13 cellular contexts compared by ENCODE assay signal in genomic region chr5:1931590-1932138, GRCh38. TPM values are rescaled to one million over a fixed set of nuclear protein-coding genes. Genes with fewer than 3 reads are reported as not detected.
DNase-seq lines count a peak whose midpoint lies in the region; ATAC-seq, FAIRE-seq and TF ChIP-seq lines count a peak whose summit lies in the region.
"Had no signal": no experiment of that assay in that cellular context is flagged by ENCODE, and none has a peak within 500 bp of the region (broad histone marks: within the 10 kb centered on the region; RNA-seq: fewer than 3 reads in every experiment).

No MANE protein-coding gene starts in this region.

- H3K9me3 ChIP-seq in ES-I3 (ENCODE audit: control insufficient read depth, insufficient read depth, low read length) (no peaks in the 10 kb centered on the region), colonic mucosa (no peaks in the 10 kb centered on the region), kidney (ENCODE audit: control insufficient read depth in 1 of 2, low read length in 2 of 2) (peaks cover 2 to 4% of the 10 kb centered on the region in 2 donors)

- DNase-seq in colonic mucosa (no peak), kidney (peak; percentile 81), HEK293T (ENCODE audit: extremely low spot score) (no peak), NCI-H524 treated with DMSO at 0.1 percent for 48 hours (lab: John Stamatoyannopoulos, UW) (no peak)
- DNase-seq in stimulated activated naive CD4-positive, alpha-beta T cell treated with Interleukin-2 at 50 U/mL for 16 hours (lab: John Stamatoyannopoulos, UW): no peak
- DNase-seq: erythroblast, HFFc6, IMR-90, WERI-Rb-1 had no signal

- H3K36me3 ChIP-seq in ES-I3 (ENCODE audit: insufficient read depth, low read length) (no peaks in the 10 kb centered on the region), colonic mucosa (no peaks in the 10 kb centered on the region), kidney (ENCODE audit: control insufficient read depth in 1 of 2, insufficient read depth in 2 of 2, low read length in 2 of 2) (no peaks in the 10 kb centered on the region), rectal smooth muscle tissue (ENCODE audit: control insufficient read depth, insufficient read depth, low read length) (no peaks in the 10 kb centered on the region)
- H3K36me3 ChIP-seq: WERI-Rb-1 had no signal

- H3K27me3 ChIP-seq in colonic mucosa (peaks cover 17% of the 10 kb centered on the region), rectal smooth muscle tissue (ENCODE audit: control insufficient read depth, insufficient read depth, low read length) (no peaks in the 10 kb centered on the region)

- no peak overlapping the region for H3K27ac ChIP-seq in colonic mucosa
- H3K27ac ChIP-seq in kidney (ENCODE audit: low read depth in 2 of 2, low read length in 2 of 2): no peak overlapping the region
- H3K27ac ChIP-seq in rectal smooth muscle tissue (ENCODE audit: low read depth, low read length): peak overlapping the region; percentile 78
- H3K27ac ChIP-seq: WERI-Rb-1 had no signal

- no peak for TF ChIP-seq CTCF in colonic mucosa (IDR thresholded peaks at IDR 0.05)
- no peak for TF ChIP-seq CTCF in kidney (IDR thresholded peaks at IDR 0.05; ENCODE audit: borderline replicate concordance, extremely low read depth, insufficient read depth)

- intact Hi-C loops in colonic mucosa (cut with DNase I) (no loop called here), kidney (cut with DNase I) (no loop called here)

- no peak for ATAC-seq in HG02938 (IDR thresholded peaks at IDR 0.05; ENCODE audit: unreplicated experiment)

- POLR2A ChIA-PET in HEK293T (lab: Yijun Ruan, JAX): no interaction called here

- CTCF ChIA-PET in HEK293T (lab: Yijun Ruan, JAX): no interaction called here

- H3K4me3 ChIP-seq in colonic mucosa: peak overlapping the region; percentile 22
- H3K4me3 ChIP-seq in kidney (ENCODE audit: low read length in 2 of 2): peak overlapping the region in 1 of 2 donors; percentile 25
- peak overlapping the region; percentile 66 for H3K4me3 ChIP-seq in rectal smooth muscle tissue (ENCODE audit: low read length)

- peaks cover 8% of the 10 kb centered on the region for H3K4me1 ChIP-seq in ES-I3 (ENCODE audit: insufficient read depth, low read length)
- no peaks in the 10 kb centered on the region for H3K4me1 ChIP-seq in colonic mucosa
- H3K4me1 ChIP-seq in kidney (ENCODE audit: control insufficient read depth in 1 of 2, insufficient read depth in 1 of 2, low read depth in 1 of 2, low read length in 2 of 2): no peaks in the 10 kb centered on the region
- H3K4me1 ChIP-seq in rectal smooth muscle tissue (ENCODE audit: control insufficient read depth, insufficient read depth, low read length): no peaks in the 10 kb centered on the region

- H3K9ac ChIP-seq in ES-I3 (ENCODE audit: low read depth, low read length): peak overlapping the region; percentile 69
- peak overlapping the region in 1 of 2 donors; percentile 24 for H3K9ac ChIP-seq in colonic mucosa (ENCODE audit: low read depth in 2 of 2, low read length in 2 of 2)
- H3K9ac ChIP-seq in kidney (ENCODE audit: low read length in 2 of 2): no peak overlapping the region
- H3K9ac ChIP-seq in rectal smooth muscle tissue (ENCODE audit: low read length): no peak overlapping the region

- FAIRE-seq in kidney (lab: Jason Lieb, UNC): no peak

TF ChIP-seq in HEK293T, 16 proteins besides CTCF, POLR2A, EP300 and RAD21:
- TF ChIP-seq HDGF (IDR thresholded peaks at IDR 0.05; ENCODE audit: borderline replicate concordance) (no peak), CTBP1 (IDR thresholded peaks at IDR 0.05; ENCODE audit: borderline replicate concordance) (no peak), PKNOX1 (IDR thresholded peaks at IDR 0.05) (no peak), ELF4 (IDR thresholded peaks at IDR 0.05) (no peak), FOXK2 (IDR thresholded peaks at IDR 0.05) (no peak), NFRKB (IDR thresholded peaks at IDR 0.05) (no peak), FOXA1 (IDR thresholded peaks at IDR 0.05) (no peak), ARNT (IDR thresholded peaks at IDR 0.05) (no peak), ZNF384 (IDR thresholded peaks at IDR 0.05) (no peak), SP1 (IDR thresholded peaks at IDR 0.05) (no peak), LEF1 (IDR thresholded peaks at IDR 0.05; ENCODE audit: borderline replicate concordance) (no peak), FOXM1 (IDR thresholded peaks at IDR 0.05; ENCODE audit: borderline replicate concordance) (no peak), L3MBTL2 (conservative IDR thresholded peaks at IDR 0.05) (no peak), TARDBP (IDR thresholded peaks at IDR 0.05) (no peak), SUZ12 (IDR thresholded peaks at IDR 0.05) (no peak)

RNA-seq across cellular contexts. Expression of gene IRX4, which starts 48.9 kb away (rescaled TPM):
- total RNA-seq in colonic mucosa (not detected), kidney (not detected)
- not detected for polyA plus RNA-seq in kidney (ENCODE audit: insufficient read depth, low read depth, low replicate concordance)
- total RNA-seq: CD4-positive, alpha-beta T cell; HFFc6; IMR-90 had no signal
- polyA plus RNA-seq: IMR-90 had no signal
